ENCODE assay signal across 12 cellular contexts in genomic region chr14:28767851-28768548, GRCh38. TPM values are rescaled to one million over a fixed set of nuclear protein-coding genes. Genes with fewer than 3 reads are reported as not detected.
DNase-seq lines count a peak whose midpoint lies in the region; ATAC-seq and TF ChIP-seq lines count a peak whose summit lies in the region.
"Had no signal": no experiment of that assay in that cellular context is flagged by ENCODE, and none has a peak within 500 bp of the region (broad histone marks: within the 10 kb centered on the region; RNA-seq: fewer than 3 reads in every experiment).

No MANE protein-coding gene starts in this region.

- H3K9me3 Mint-ChIP-seq in activated CD4-positive, alpha-beta T cell treated with anti-CD3 and anti-CD28 coated beads, Interleukin-2, amount 10 ng/mL, durations not matched to agents 7 days and 5 days: peaks cover 2% of the 10 kb centered on the region
- H3K9me3 Mint-ChIP-seq in glutamatergic neuron (ENCODE audit: unreplicated experiment): peaks cover 20% of the 10 kb centered on the region
- peaks cover 13 to 19% of the 10 kb centered on the region in 2 donors for H3K9me3 Mint-ChIP-seq in stimulated activated naive CD8-positive, alpha-beta T cell treated with anti-CD3 and anti-CD28 coated beads, Interleukin-15, amount 100 ng/mL, for 72 hours

- no peak overlapping the region for H3K27ac ChIP-seq in breast epithelium

- TF ChIP-seq CTCF in glutamatergic neuron (IDR thresholded peaks at IDR 0.05; ENCODE audit: partially characterized antibody, unreplicated experiment) (no peak), breast epithelium (IDR thresholded peaks at IDR 0.05) (no peak)

- no peaks in the 10 kb centered on the region for H3K36me3 ChIP-seq in breast epithelium

- DNase-seq in activated CD4-positive, alpha-beta T cell treated with anti-CD3 and anti-CD28 coated beads, Interleukin-2, amount 10 ng/mL, durations not matched to agents 7 days and 5 days: no peak
- no peak for DNase-seq in activated CD4-positive, alpha-beta T cell treated with anti-CD3 and anti-CD28 coated beads, Interleukin-2, amount 50 U/mL, for 4 hours
- DNase-seq in T1000 (lab: John Stamatoyannopoulos, UW) (peak; percentile 84), glutamatergic neuron (peak; percentile 49), breast epithelium (ENCODE audit: low spot score in 2 of 2) (no peak)
- DNase-seq in stimulated activated naive CD8-positive, alpha-beta T cell treated with anti-CD3 and anti-CD28 coated beads, Interleukin-15, amount 100 ng/mL, for 72 hours: no peak
- no peak for DNase-seq in activated effector memory CD4-positive, alpha-beta T cell treated with Interleukin-2 at 50 U/mL for 16 hours
- no peak for DNase-seq in activated CD4-positive, alpha-beta T cell treated with anti-CD3 and anti-CD28 coated beads, Interleukin-2, amount 50 U/mL, for 1 hour
- DNase-seq: NCI-H2107; stimulated activated CD4-positive, alpha-beta T cell treated with anti-CD3 and anti-CD28 coated beads, Interleukin-4, amount 100 ng/mL, for 1 hour had no signal

- peaks cover 11% of the 10 kb centered on the region for H3K4me1 Mint-ChIP-seq in activated CD4-positive, alpha-beta T cell treated with anti-CD3 and anti-CD28 coated beads, Interleukin-2, amount 10 ng/mL, durations not matched to agents 7 days and 5 days
- no peaks in the 10 kb centered on the region for H3K4me1 Mint-ChIP-seq in glutamatergic neuron (ENCODE audit: low read depth, unreplicated experiment)
- peaks cover 23% of the 10 kb centered on the region for H3K4me1 Mint-ChIP-seq in stimulated activated naive CD8-positive, alpha-beta T cell treated with anti-CD3 and anti-CD28 coated beads, Interleukin-15, amount 100 ng/mL, for 72 hours

- no peak for ATAC-seq in stimulated activated naive CD8-positive, alpha-beta T cell treated with anti-CD3 and anti-CD28 coated beads, Interleukin-15, amount 100 ng/mL, for 72 hours

- H3K27me3 Mint-ChIP-seq in activated CD4-positive, alpha-beta T cell treated with anti-CD3 and anti-CD28 coated beads, Interleukin-2, amount 10 ng/mL, durations not matched to agents 7 days and 5 days: peaks cover 47% of the 10 kb centered on the region
- H3K27me3 Mint-ChIP-seq in glutamatergic neuron (ENCODE audit: unreplicated experiment): peaks cover 39% of the 10 kb centered on the region
- peaks cover 77% of the 10 kb centered on the region for H3K27me3 Mint-ChIP-seq in stimulated activated naive CD8-positive, alpha-beta T cell treated with anti-CD3 and anti-CD28 coated beads, Interleukin-15, amount 100 ng/mL, for 72 hours

- peak overlapping the region in 1 of 3 donors; percentile 59 for H3K4me3 ChIP-seq in breast epithelium

- H3K36me3 Mint-ChIP-seq in activated CD4-positive, alpha-beta T cell treated with anti-CD3 and anti-CD28 coated beads, Interleukin-2, amount 10 ng/mL, durations not matched to agents 7 days and 5 days (ENCODE audit: low read depth): peaks cover 4% of the 10 kb centered on the region
- H3K36me3 Mint-ChIP-seq in glutamatergic neuron (ENCODE audit: unreplicated experiment): no peaks in the 10 kb centered on the region

- intact Hi-C loops in breast epithelium (cut with DNase I; ENCODE audit: low total_unique reads): no loop called here

- no peak for TF ChIP-seq POLR2A in breast epithelium (IDR thresholded peaks at IDR 0.05)

- POLR2A ChIA-PET in activated CD4-positive, alpha-beta T cell treated with anti-CD3 and anti-CD28 coated beads, Interleukin-2, amount 10 ng/mL, durations not matched to agents 7 days and 5 days (lab: Charles Lee): no interaction called here

- H3K4me3 Mint-ChIP-seq in activated CD4-positive, alpha-beta T cell treated with anti-CD3 and anti-CD28 coated beads, Interleukin-2, amount 10 ng/mL, durations not matched to agents 7 days and 5 days: peak overlapping the region; percentile 38
- peak overlapping the region; percentile 34 for H3K4me3 Mint-ChIP-seq in glutamatergic neuron (ENCODE audit: unreplicated experiment)
- peak overlapping the region; percentile 15 to 59 for H3K4me3 Mint-ChIP-seq in stimulated activated naive CD8-positive, alpha-beta T cell treated with anti-CD3 and anti-CD28 coated beads, Interleukin-15, amount 100 ng/mL, for 72 hours

- peaks cover 6 to 92% of the 10 kb centered on the region in 2 donors for H3K27me3 ChIP-seq in breast epithelium

- CTCF ChIA-PET in activated CD4-positive, alpha-beta T cell treated with anti-CD3 and anti-CD28 coated beads, Interleukin-2, amount 10 ng/mL, durations not matched to agents 7 days and 5 days (lab: Charles Lee): interaction anchor here (0.8 kb wide), 1 partner anchor 461 kb away, joined by 3 read pairs; no protein-coding TSS in a partner anchor

- peaks cover 4 to 7% of the 10 kb centered on the region in 2 donors for H3K9me3 ChIP-seq in breast epithelium

- peak overlapping the region; percentile 60 for H3K27ac Mint-ChIP-seq in activated CD4-positive, alpha-beta T cell treated with anti-CD3 and anti-CD28 coated beads, Interleukin-2, amount 10 ng/mL, durations not matched to agents 7 days and 5 days
- H3K27ac Mint-ChIP-seq in glutamatergic neuron (ENCODE audit: unreplicated experiment): no peak overlapping the region
- no peak overlapping the region for H3K27ac Mint-ChIP-seq in stimulated activated naive CD8-positive, alpha-beta T cell treated with anti-CD3 and anti-CD28 coated beads, Interleukin-15, amount 100 ng/mL, for 72 hours

- no peaks in the 10 kb centered on the region for H3K4me1 ChIP-seq in breast epithelium

RNA-seq across cellular contexts. Expression of gene FOXG1, which starts 1.4 kb away (rescaled TPM):
- not detected for total RNA-seq in activated CD4-positive, alpha-beta T cell treated with anti-CD3 and anti-CD28 coated beads, Interleukin-2, amount 10 ng/mL, durations not matched to agents 7 days and 5 days
- total RNA-seq in glutamatergic neuron (ENCODE audit: unreplicated experiment): not detected
- total RNA-seq in breast epithelium: not detected
- total RNA-seq: dermis microvascular lymphatic vessel endothelial cell, liver had no signal

Comparison
In these comparisons a context has a peak if more than half of its experiments do, and no peak if none do; other contexts are left out.
1. DNase-seq: peak in T1000 (single experiment) and glutamatergic neuron (single experiment); none in activated CD4-positive, alpha-beta T cell treated with anti-CD3 and anti-CD28 coated beads, Interleukin-2, amount 10 ng/mL, durations not matched to agents 7 days and 5 days (single experiment), activated CD4-positive, alpha-beta T cell treated with anti-CD3 and anti-CD28 coated beads, Interleukin-2, amount 50 U/mL, for 4 hours (0 of 2), stimulated activated naive CD8-positive, alpha-beta T cell treated with anti-CD3 and anti-CD28 coated beads, Interleukin-15, amount 100 ng/mL, for 72 hours (0 of 2), activated effector memory CD4-positive, alpha-beta T cell treated with Interleukin-2 at 50 U/mL for 16 hours (single experiment), breast epithelium (0 of 2) and activated CD4-positive, alpha-beta T cell treated with anti-CD3 and anti-CD28 coated beads, Interleukin-2, amount 50 U/mL, for 1 hour (single experiment).
2. Peak in every context shown above with its lines, with median percentiles within 50 percentile points of each other: H3K4me3 Mint-ChIP-seq.